Comparison of ENCODE assay signal across 35 cellular contexts in genomic region chr13:23941216-23941615, GRCh38. TPM values are rescaled to one million over a fixed set of nuclear protein-coding genes. Genes with fewer than 3 reads are reported as not detected.
"Had no signal": no experiment of that assay in that cellular context is flagged by ENCODE, and none has a peak within 500 bp of the region (broad histone marks: within the 10 kb centered on the region; RNA-seq: fewer than 3 reads in every experiment).

No MANE protein-coding gene starts in this region.

- H3K4me1 Mint-ChIP-seq: mesothelial cell of epicardium, naive B cell had no signal

- H3K9me3 Mint-ChIP-seq: natural killer cell treated with Interleukin-12 subunit alpha and Interleukin-12 subunit beta and Interleukin-15 and Interleukin-18, amount 100 ng/mL, for 72 hours had no signal

- H3K4me3 ChIP-seq: coronary artery, esophagus muscularis mucosa, gastrocnemius medialis, lung, mucosa of descending colon, right atrium auricular region, smooth muscle cell, suprapubic skin, vagina had no signal

- H3K9me3 ChIP-seq: esophagus muscularis mucosa, gastrocnemius medialis, mucosa of descending colon, right atrium auricular region, vagina had no signal

- H3K4me1 ChIP-seq: esophagus muscularis mucosa, gastrocnemius medialis, parathyroid adenoma, right atrium auricular region, suprapubic skin, vagina had no signal

- H3K27ac ChIP-seq: coronary artery, esophagus muscularis mucosa, gastrocnemius medialis, parathyroid adenoma, right atrium auricular region, suprapubic skin, vagina had no signal

- H3K4me3 Mint-ChIP-seq: mesothelial cell of epicardium; naive B cell; natural killer cell treated with Interleukin-12 subunit alpha and Interleukin-12 subunit beta and Interleukin-15 and Interleukin-18, amount 100 ng/mL, for 72 hours; neural crest cell; stimulated activated naive CD8-positive, alpha-beta T cell treated with anti-CD3 and anti-CD28 coated beads, Interleukin-15, amount 100 ng/mL, for 72 hours had no signal

- H3K79me2 ChIP-seq: parathyroid adenoma had no signal

- DNase-seq: dermis blood vessel endothelial cell; effector memory CD4-positive, alpha-beta T cell; foreskin fibroblast; gastrocnemius medialis; head of caudate nucleus; kidney; mesenchymal stem cell; mucosa of descending colon; naive B cell; stimulated activated CD4-positive, alpha-beta T cell treated with anti-CD3 and anti-CD28 coated beads, Interleukin-12 subunit alpha, Interleukin-12 subunit beta, amount 100 ng/mL, for 4 hours; stimulated activated CD4-positive, alpha-beta T cell treated with anti-CD3 and anti-CD28 coated beads, Interleukin-1b, Interleukin-23, amount 100 ng/mL, for 48 hours; stimulated activated CD4-positive, alpha-beta T cell treated with anti-CD3 and anti-CD28 coated beads, Interleukin-4, amount 100 ng/mL, for 1 hour; stimulated activated CD8-positive, alpha-beta memory T cell treated with anti-CD3 and anti-CD28 coated beads, Interleukin-4, amount 100 ng/mL, for 48 hours; stimulated activated naive CD4-positive, alpha-beta T cell; stimulated activated naive CD8-positive, alpha-beta T cell treated with anti-CD3 and anti-CD28 coated beads, Interleukin-15, amount 100 ng/mL, for 72 hours; trophoblast cell had no signal

- H3K36me3 Mint-ChIP-seq: natural killer cell treated with Interleukin-12 subunit alpha and Interleukin-12 subunit beta and Interleukin-15 and Interleukin-18, amount 100 ng/mL, for 72 hours had no signal

- H3K36me3 ChIP-seq: esophagus muscularis mucosa, gastrocnemius medialis, right atrium auricular region, suprapubic skin, vagina had no signal

- ATAC-seq: gastrocnemius medialis; left lobe of liver; mucosa of descending colon; natural killer cell treated with Interleukin-12 subunit alpha and Interleukin-12 subunit beta and Interleukin-15 and Interleukin-18, amount 100 ng/mL, for 72 hours; sciatic nerve; stimulated activated naive CD8-positive, alpha-beta T cell treated with anti-CD3 and anti-CD28 coated beads, Interleukin-15, amount 100 ng/mL, for 72 hours had no signal

- H3K4me2 ChIP-seq: smooth muscle cell had no signal

- H3K9ac ChIP-seq: parathyroid adenoma had no signal

- H3K27me3 ChIP-seq: gastrocnemius medialis, right atrium auricular region, suprapubic skin, vagina had no signal

- H3K27ac Mint-ChIP-seq: mesothelial cell of epicardium; naive B cell; natural killer cell treated with Interleukin-12 subunit alpha and Interleukin-12 subunit beta and Interleukin-15 and Interleukin-18, amount 100 ng/mL, for 72 hours; progenitor cell of endocrine pancreas; stimulated activated naive CD8-positive, alpha-beta T cell treated with anti-CD3 and anti-CD28 coated beads, Interleukin-15, amount 100 ng/mL, for 72 hours had no signal

- H2AFZ ChIP-seq: parathyroid adenoma had no signal

RNA-seq across cellular contexts. Expression of gene C1QTNF9B, which starts 43.9 kb away (rescaled TPM):
- total RNA-seq: dermis blood vessel endothelial cell; endothelial cell of umbilical vein; epithelial cell of proximal tubule; glomerular endothelial cell; kidney; left lobe of liver; mesothelial cell of epicardium; natural killer cell treated with Interleukin-12 subunit alpha and Interleukin-12 subunit beta and Interleukin-15 and Interleukin-18, amount 100 ng/mL, for 72 hours; neural crest cell; osteoblast; progenitor cell of endocrine pancreas; smooth muscle cell; ureter; vagina had no signal
